ENCODE assay signal across 9 cellular contexts in the genomic region with DNA sequence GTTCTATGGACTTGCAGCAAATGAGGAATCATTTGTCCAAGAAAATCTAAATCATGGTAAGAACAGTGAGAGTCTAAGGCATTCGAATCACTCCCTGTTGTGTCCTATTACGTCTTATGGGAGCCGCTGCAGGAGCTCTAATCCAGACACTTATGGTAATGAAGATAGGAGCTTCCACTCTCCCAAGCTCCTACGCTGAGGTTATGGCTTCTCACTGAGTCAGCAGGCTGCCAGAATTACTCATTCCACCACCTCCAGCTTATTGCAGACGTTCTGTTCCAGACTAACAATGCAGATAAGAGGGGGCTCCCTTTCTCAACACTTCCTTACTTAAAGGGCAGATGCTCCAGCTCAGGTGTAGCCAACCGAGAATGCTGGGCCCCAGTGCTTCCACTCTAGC.
DNase-seq lines count a peak whose midpoint lies in the region; ATAC-seq and TF ChIP-seq lines count a peak whose summit lies in the region.
"Had no signal": no experiment of that assay in that cellular context is flagged by ENCODE, and none has a peak within 500 bp of the region (broad histone marks: within the 10 kb centered on the region; RNA-seq: fewer than 3 reads in every experiment).

No MANE protein-coding gene starts in this region.

- CTCF ChIA-PET in A673 (lab: Charles Lee): no interaction called here
- CTCF ChIA-PET in CD8-positive, alpha-beta T cell (lab: Charles Lee): no interaction called here

- intact Hi-C loops in A673 (cut with micrococcal nuclease; ENCODE audit: unreplicated experiment) (no loop called here), left lung (cut with DNase I) (no loop called here)
- intact Hi-C loops in CD8-positive, alpha-beta T cell (cut with DNase I, micrococcal nuclease): no loop called here

- no peaks in the 10 kb centered on the region for H3K4me1 Mint-ChIP-seq in CD8-positive, alpha-beta T cell (ENCODE audit: low read depth)
- no peaks in the 10 kb centered on the region for H3K4me1 Mint-ChIP-seq in activated T-cell treated with anti-CD3 and anti-CD28 coated beads, Interleukin-2, amount 50 U/mL, for 72 hours (ENCODE audit: low read depth)

- TF ChIP-seq CTCF in A673 (conservative IDR thresholded peaks at IDR 0.05; ENCODE audit: low read depth, low read length): no peak
- TF ChIP-seq CTCF in HFF-Myc (IDR thresholded peaks at IDR 0.05; ENCODE audit: low read depth, low read length, missing control alignments): no peak
- no peak for TF ChIP-seq CTCF in left lung (IDR thresholded peaks at IDR 0.05)
- TF ChIP-seq CTCF in CD8-positive, alpha-beta T cell (IDR thresholded peaks at IDR 0.05): no peak

- no peak overlapping the region for H3K4me3 Mint-ChIP-seq in CD8-positive, alpha-beta T cell
- no peak overlapping the region for H3K4me3 Mint-ChIP-seq in activated T-cell treated with anti-CD3 and anti-CD28 coated beads, Interleukin-2, amount 50 U/mL, for 72 hours

- no peaks in the 10 kb centered on the region for H3K4me1 ChIP-seq in A673 (ENCODE audit: insufficient read depth, low read length, poor library complexity, severe bottlenecking)
- H3K4me1 ChIP-seq in left lung: peaks cover 0 to 12% of the 10 kb centered on the region in 2 donors
- H3K4me1 ChIP-seq in CD8-positive, alpha-beta T cell (ENCODE audit: insufficient read depth, low read length): no peaks in the 10 kb centered on the region
- H3K4me1 ChIP-seq: BLaER1 treated with 17β-estradiol and CSF1 and Interleukin-3, amounts not matched to agents 10 nM and 100 nM had no signal

- H3K27me3 ChIP-seq in A673 (replicated peaks; ENCODE audit: insufficient read depth, low read depth, low read length, poor library complexity) (no peaks in the 10 kb centered on the region), left lung (no peaks in the 10 kb centered on the region)
- no peaks in the 10 kb centered on the region for H3K27me3 ChIP-seq in CD8-positive, alpha-beta T cell (ENCODE audit: insufficient read depth, low read length)
- H3K27me3 ChIP-seq: BLaER1 treated with 17β-estradiol and CSF1 and Interleukin-3, amounts not matched to agents 10 nM and 100 nM had no signal

- ATAC-seq in left lung (peak; percentile 58), esophagus mucosa (no peak)
- ATAC-seq in CD8-positive, alpha-beta T cell: no peak
- no peak for ATAC-seq in activated T-cell treated with anti-CD3 and anti-CD28 coated beads, Interleukin-2, amount 50 U/mL, for 72 hours (replicated peaks in 1 of 2)

- no peaks in the 10 kb centered on the region for H3K27me3 Mint-ChIP-seq in CD8-positive, alpha-beta T cell (ENCODE audit: low read depth)
- no peaks in the 10 kb centered on the region for H3K27me3 Mint-ChIP-seq in activated T-cell treated with anti-CD3 and anti-CD28 coated beads, Interleukin-2, amount 50 U/mL, for 72 hours (ENCODE audit: low read depth)

- H3K36me3 ChIP-seq in A673 (ENCODE audit: insufficient read depth, low read length, poor library complexity, severe bottlenecking) (no peaks in the 10 kb centered on the region), left lung (no peaks in the 10 kb centered on the region)
- no peaks in the 10 kb centered on the region for H3K36me3 ChIP-seq in CD8-positive, alpha-beta T cell (ENCODE audit: insufficient read depth, low read length)
- H3K36me3 ChIP-seq: BLaER1 treated with 17β-estradiol and CSF1 and Interleukin-3, amounts not matched to agents 10 nM and 100 nM had no signal

- peak; percentile 7 for DNase-seq in A673 (ENCODE audit: low spot score)
- peak; percentile 39 for DNase-seq in HFF-Myc (ENCODE audit: extremely low read depth, low read depth)
- peak; percentile 88 for DNase-seq in astrocyte of the hippocampus (ENCODE audit: low read depth, low spot score)
- DNase-seq in left lung: no peak
- no peak for DNase-seq in DMS153 treated with DMSO at 0.1 percent for 48 hours (lab: John Stamatoyannopoulos, UW; ENCODE audit: unreplicated experiment)
- no peak for DNase-seq in CD8-positive, alpha-beta T cell
- no peak for DNase-seq in activated T-cell treated with anti-CD3 and anti-CD28 coated beads, Interleukin-2, amount 50 U/mL, for 72 hours

- no peaks in the 10 kb centered on the region for H3K36me3 Mint-ChIP-seq in CD8-positive, alpha-beta T cell
- no peaks in the 10 kb centered on the region for H3K36me3 Mint-ChIP-seq in activated T-cell treated with anti-CD3 and anti-CD28 coated beads, Interleukin-2, amount 50 U/mL, for 72 hours (ENCODE audit: insufficient read depth in 2 of 2)

- H3K4me3 ChIP-seq in A673 (ENCODE audit: low read depth, low read length, poor library complexity, severe bottlenecking) (no peak overlapping the region), HFF-Myc (replicated peaks; ENCODE audit: low read depth, low read length) (no peak overlapping the region), left lung (no peak overlapping the region)
- no peak overlapping the region for H3K4me3 ChIP-seq in CD8-positive, alpha-beta T cell (ENCODE audit: low read depth, low read length)
- H3K4me3 ChIP-seq: BLaER1 treated with 17β-estradiol and CSF1 and Interleukin-3, amounts not matched to agents 10 nM and 100 nM had no signal

- BruUV-seq in A673 (replicated peaks; lab: Mats Ljungman, UMichigan): no TSS peak

- peaks cover 2% of the 10 kb centered on the region for H3K9me3 Mint-ChIP-seq in CD8-positive, alpha-beta T cell
- H3K9me3 Mint-ChIP-seq in activated T-cell treated with anti-CD3 and anti-CD28 coated beads, Interleukin-2, amount 50 U/mL, for 72 hours: no peaks in the 10 kb centered on the region

- no peak overlapping the region for H3K27ac ChIP-seq in A673 (ENCODE audit: low read depth, low read length, poor library complexity, severe bottlenecking)
- H3K27ac ChIP-seq in left lung: no peak overlapping the region
- no peak overlapping the region for H3K27ac ChIP-seq in CD8-positive, alpha-beta T cell (ENCODE audit: low read depth, low read length)
- H3K27ac ChIP-seq: BLaER1 treated with 17β-estradiol and CSF1 and Interleukin-3, amounts not matched to agents 10 nM and 100 nM had no signal

- POLR2A ChIA-PET in A673 (lab: Charles Lee; ENCODE audit: low non-redundant PET): no interaction called here
- POLR2A ChIA-PET in CD8-positive, alpha-beta T cell (lab: Charles Lee): no interaction called here

- H3K9me3 ChIP-seq in A673 (ENCODE audit: low read depth, low read length, poor library complexity, severe bottlenecking) (no peaks in the 10 kb centered on the region), left lung (no peaks in the 10 kb centered on the region)
- no peaks in the 10 kb centered on the region for H3K9me3 ChIP-seq in CD8-positive, alpha-beta T cell (ENCODE audit: low read length)

- no peak overlapping the region for H3K27ac Mint-ChIP-seq in CD8-positive, alpha-beta T cell
- H3K27ac Mint-ChIP-seq in activated T-cell treated with anti-CD3 and anti-CD28 coated beads, Interleukin-2, amount 50 U/mL, for 72 hours: no peak overlapping the region

Comparison
In these comparisons a context has a peak if more than half of its experiments do, and no peak if none do; other contexts are left out.
1. DNase-seq: peak in A673 (single experiment), HFF-Myc (single experiment) and astrocyte of the hippocampus (single experiment); none in left lung (0 of 2), DMS153 treated with DMSO at 0.1 percent for 48 hours (single experiment), CD8-positive, alpha-beta T cell (0 of 7) and activated T-cell treated with anti-CD3 and anti-CD28 coated beads, Interleukin-2, amount 50 U/mL, for 72 hours (0 of 2).